In the genomic region with DNA sequence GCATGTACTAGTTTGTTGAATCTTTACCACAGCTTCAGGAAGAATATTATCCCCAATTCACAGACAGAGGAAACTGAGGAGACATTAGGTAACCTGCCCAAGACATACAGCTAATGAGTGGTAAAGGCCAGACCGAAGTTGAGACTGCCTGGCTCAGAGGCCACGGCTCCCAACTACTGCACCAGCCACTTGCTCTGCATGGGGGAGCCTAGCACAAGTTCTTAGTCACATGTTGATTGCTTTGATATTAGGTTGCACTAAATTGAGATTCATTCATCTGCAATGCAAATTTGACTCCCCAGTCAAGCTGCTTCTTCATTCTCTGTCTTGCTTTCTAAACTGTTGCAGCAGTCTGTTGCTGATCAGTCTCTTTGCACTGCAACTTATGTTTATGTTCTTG, we compare ENCODE assay signal across 11 cellular contexts.
"Had no signal": no experiment of that assay in that cellular context is flagged by ENCODE, and none has a peak within 500 bp of the region (broad histone marks: within the 10 kb centered on the region; RNA-seq: fewer than 3 reads in every experiment).

No MANE protein-coding gene starts in this region.

- DNase-seq: activated CD4-positive, alpha-beta T cell treated with anti-CD3 and anti-CD28 coated beads for 4 hours; activated CD8-positive, alpha-beta memory T cell treated with anti-CD3 and anti-CD28 coated beads, Interleukin-2, amount 50 U/mL, for 4 hours; activated CD8-positive, alpha-beta T cell treated with anti-CD3 and anti-CD28 coated beads for 36 hours; activated naive CD4-positive, alpha-beta T cell treated with Interleukin-2 at 50 U/mL for 16 hours; adrenal gland; stimulated activated CD4-positive, alpha-beta T cell treated with anti-CD3 and anti-CD28 coated beads, Interleukin-15, amount 100 ng/mL, for 24 hours; stimulated activated CD4-positive, alpha-beta T cell treated with anti-CD3 and anti-CD28 coated beads, Interleukin-4, amount 100 ng/mL, for 4 hours; stomach; T-helper 9 cell had no signal

- H3K4me3 ChIP-seq: adrenal gland, stomach had no signal

- H3K27me3 Mint-ChIP-seq: activated CD8-positive, alpha-beta T cell treated with anti-CD3 and anti-CD28 coated beads for 36 hours had no signal

- H3K27me3 ChIP-seq: adrenal gland, stomach had no signal

- H3K9me3 Mint-ChIP-seq: activated CD8-positive, alpha-beta T cell treated with anti-CD3 and anti-CD28 coated beads for 36 hours; activated T-helper 1 cell treated with anti-CD3 and anti-CD28 coated beads, Interleukin-12 subunit alpha, Interleukin-12 subunit beta, Interleukin-2, Interleukin-4 antibody, amounts not matched to agents 30 ng/mL and 10 ng/mL and 1 ng/mL, durations not matched to agents 14 hours and 24 hours and 36 hours had no signal

- H3K27ac Mint-ChIP-seq: activated CD8-positive, alpha-beta T cell treated with anti-CD3 and anti-CD28 coated beads for 36 hours; activated T-helper 1 cell treated with anti-CD3 and anti-CD28 coated beads, Interleukin-12 subunit alpha, Interleukin-12 subunit beta, Interleukin-2, Interleukin-4 antibody, amounts not matched to agents 30 ng/mL and 10 ng/mL and 1 ng/mL, durations not matched to agents 14 hours and 24 hours and 36 hours had no signal

- H3K4me3 Mint-ChIP-seq: activated CD8-positive, alpha-beta T cell treated with anti-CD3 and anti-CD28 coated beads for 36 hours; activated T-helper 1 cell treated with anti-CD3 and anti-CD28 coated beads, Interleukin-12 subunit alpha, Interleukin-12 subunit beta, Interleukin-2, Interleukin-4 antibody, amounts not matched to agents 30 ng/mL and 10 ng/mL and 1 ng/mL, durations not matched to agents 14 hours and 24 hours and 36 hours; neural crest cell had no signal

- H3K27ac ChIP-seq: stomach had no signal

- H3K9me3 ChIP-seq: adrenal gland, stomach had no signal

- H3K4me1 Mint-ChIP-seq: neural crest cell had no signal
